In genomic region chr1:212794561-212795014, GRCh38 we compare ENCODE assay signal across 2 cellular contexts.
TF ChIP-seq lines count a peak whose summit lies in the region.

No MANE protein-coding gene starts in this region.

TF ChIP-seq in IMR-90, 13 proteins besides CTCF, POLR2A, EP300 and RAD21:
- TF ChIP-seq ELK1 (IDR thresholded peaks at IDR 0.05; ENCODE audit: borderline replicate concordance, low read depth, low read length) (no peak), SMC3 (IDR thresholded peaks at IDR 0.05; ENCODE audit: low read depth, low read length) (no peak), MAZ (IDR thresholded peaks at IDR 0.05; ENCODE audit: borderline replicate concordance, low read depth, low read length) (no peak), MAFK (IDR thresholded peaks at IDR 0.05; ENCODE audit: low read depth, low read length) (no peak), FOS (IDR thresholded peaks at IDR 0.05; ENCODE audit: low read depth, low read length) (no peak)

TF ChIP-seq in K562, 482 proteins besides CTCF, POLR2A, EP300 and RAD21 (continues in another document):
- TF ChIP-seq POLR2G (IDR thresholded peaks at IDR 0.05; ENCODE audit: low read depth, low read length) (no peak), NFIX (CRISPR knock-in tag; IDR thresholded peaks at IDR 0.05; ENCODE audit: low read depth) (no peak), ZBTB34 (CRISPR knock-in tag; IDR thresholded peaks at IDR 0.05) (no peak), THAP7 (CRISPR knock-in tag; IDR thresholded peaks at IDR 0.05) (no peak), ZNF449 (CRISPR knock-in tag; IDR thresholded peaks at IDR 0.05) (no peak), ZNF551 (CRISPR knock-in tag; IDR thresholded peaks at IDR 0.05) (no peak), FOXP1 (CRISPR knock-in tag; IDR thresholded peaks at IDR 0.05) (no peak), ZKSCAN8 (CRISPR knock-in tag; IDR thresholded peaks at IDR 0.05) (no peak), ZNF780A (CRISPR knock-in tag; IDR thresholded peaks at IDR 0.05) (no peak), NCOA2 (IDR thresholded peaks at IDR 0.05; ENCODE audit: partially characterized antibody in 2 of 2) (no peak), KAT8 (IDR thresholded peaks at IDR 0.05; ENCODE audit: low read depth) (no peak), EP400 (IDR thresholded peaks at IDR 0.05) (no peak), ZNF347 (CRISPR knock-in tag; IDR thresholded peaks at IDR 0.05; ENCODE audit: low read depth) (no peak), TCF3 (CRISPR knock-in tag; IDR thresholded peaks at IDR 0.05) (no peak), SIRT6 (IDR thresholded peaks at IDR 0.05; ENCODE audit: low read depth, low read length) (no peak), NR0B1 (IDR thresholded peaks at IDR 0.05; ENCODE audit: partially characterized antibody) (no peak), E2F1 (CRISPR knock-in tag; IDR thresholded peaks at IDR 0.05) (no peak), GTF2E2 (tag; IDR thresholded peaks at IDR 0.05) (0 out of 2 replicates have a peak, but pooled peaks have one; percentile 34), SFPQ (IDR thresholded peaks at IDR 0.05; ENCODE audit: low read depth, low read length) (no peak), PREB (CRISPR knock-in tag; IDR thresholded peaks at IDR 0.05) (no peak), CXXC5 (CRISPR knock-in tag; IDR thresholded peaks at IDR 0.05) (no peak), SREBF1 (IDR thresholded peaks at IDR 0.05; ENCODE audit: borderline replicate concordance, low read depth, low read length) (no peak), MIER1 (IDR thresholded peaks at IDR 0.05; ENCODE audit: low read depth) (no peak), ZEB2 (IDR thresholded peaks at IDR 0.05) (0 out of 2 replicates have a peak, but pooled peaks have one; percentile 4), ZBTB2 (IDR thresholded peaks at IDR 0.05) (no peak), STAT6 (CRISPR knock-in tag; IDR thresholded peaks at IDR 0.05) (no peak), ZFPM2 (CRISPR knock-in tag; IDR thresholded peaks at IDR 0.05) (no peak), RUNX1 (IDR thresholded peaks at IDR 0.05; ENCODE audit: low read depth) (no peak), ZBTB17 (CRISPR knock-in tag; IDR thresholded peaks at IDR 0.05) (no peak), TOE1 (IDR thresholded peaks at IDR 0.05; ENCODE audit: borderline replicate concordance) (no peak), TOE1 (CRISPR knock-in tag; IDR thresholded peaks at IDR 0.05; ENCODE audit: borderline replicate concordance, low read depth) (no peak), GTF3C2 (IDR thresholded peaks at IDR 0.05; ENCODE audit: borderline replicate concordance, extremely low read depth, insufficient read length) (no peak)
